Comparison of ENCODE assay signal across 22 cellular contexts in the genomic region with DNA sequence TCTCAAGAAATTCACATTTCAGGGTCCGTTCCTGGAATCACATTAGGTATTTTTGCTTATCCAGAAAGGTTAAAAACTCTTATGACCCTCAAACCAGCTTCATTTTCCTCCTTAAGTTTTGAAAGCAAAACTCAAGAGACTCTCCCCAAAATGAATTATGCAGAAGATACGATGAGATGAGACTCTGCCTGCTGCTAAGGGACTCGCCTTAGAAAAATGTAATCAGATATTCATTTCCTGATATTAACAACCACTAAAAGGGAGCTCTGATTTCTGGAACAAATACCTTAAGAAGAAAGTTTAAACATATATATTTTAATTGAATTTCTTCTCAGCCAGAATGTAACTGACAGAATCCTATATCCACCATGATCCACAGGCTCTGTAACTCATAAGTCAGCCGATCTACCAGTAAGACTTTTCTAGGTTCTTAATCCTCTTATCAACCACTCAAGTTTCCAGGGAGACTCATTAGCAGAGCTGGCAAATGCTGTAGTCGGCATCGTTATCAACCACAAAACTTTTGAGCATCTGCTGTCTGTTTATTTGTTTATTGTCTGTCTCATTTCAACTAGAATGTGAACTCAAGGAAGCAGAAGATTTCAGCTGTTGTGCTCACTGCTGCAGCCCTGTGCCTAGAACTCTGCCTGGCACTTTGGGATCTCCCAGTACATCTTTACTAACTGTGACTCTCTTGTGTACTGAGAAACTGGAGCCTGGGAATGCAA.
DNase-seq lines count a peak whose midpoint lies in the region; ATAC-seq and TF ChIP-seq lines count a peak whose summit lies in the region.
"Had no signal": no experiment of that assay in that cellular context is flagged by ENCODE, and none has a peak within 500 bp of the region (broad histone marks: within the 10 kb centered on the region; RNA-seq: fewer than 3 reads in every experiment).

No MANE protein-coding gene starts in this region.

- H3K4me2 ChIP-seq in neural progenitor cell = no peak overlapping the region
- H3K4me2 ChIP-seq in MM.1S (ENCODE audit: low read depth, low read length) = no peak overlapping the region

- H2AFZ ChIP-seq in neural progenitor cell (replicated peaks) (no peak overlapping the region), MM.1S (ENCODE audit: low read length) (no peak overlapping the region)

- H3K4me3 ChIP-seq in choroid plexus epithelial cell (ENCODE audit: low read depth, low read length) = no peak overlapping the region
- H3K4me3 ChIP-seq in neural progenitor cell = no peak overlapping the region
- no peak overlapping the region for H3K4me3 ChIP-seq in MM.1S (ENCODE audit: low read length)
- H3K4me3 ChIP-seq in gastroesophageal sphincter = no peak overlapping the region
- H3K4me3 ChIP-seq: breast epithelium, esophagus muscularis mucosa, heart right ventricle, K562, testis had no signal

- TF ChIP-seq CTCF in choroid plexus epithelial cell (conservative IDR thresholded peaks at IDR 0.05; ENCODE audit: low read depth, low read length) (no peak), neural progenitor cell (IDR thresholded peaks at IDR 0.05) (no peak), MM.1S (IDR thresholded peaks at IDR 0.05; ENCODE audit: low read length) (no peak), gastroesophageal sphincter (IDR thresholded peaks at IDR 0.05) (no peak), nephron progenitor cell (IDR thresholded peaks at IDR 0.05) (no peak)

- H3K79me2 ChIP-seq in neural progenitor cell (ENCODE audit: low read depth) = no peaks in the 10 kb centered on the region
- no peaks in the 10 kb centered on the region for H3K79me2 ChIP-seq in MM.1S (ENCODE audit: low read length)

- H3K9me3 Mint-ChIP-seq in neural progenitor cell (no peaks in the 10 kb centered on the region), nephron progenitor cell (no peaks in the 10 kb centered on the region)
- H3K9me3 Mint-ChIP-seq: activated naive CD4-positive, alpha-beta T cell treated with anti-CD3 and anti-CD28 coated beads, Interleukin-2, amount 50 U/mL, for 24 hours; natural killer cell; T-helper 2 cell treated with Interferon-gamma antibody and Interleukin-4, amounts not matched to agents 5 μg/mL and 100 μg/mL, for 36 hours had no signal

- H3F3A ChIP-seq in neural progenitor cell (ENCODE audit: low read depth) (no peaks in the 10 kb centered on the region), MM.1S (ENCODE audit: insufficient read depth, low read length) (no peaks in the 10 kb centered on the region)

- H3K36me3 Mint-ChIP-seq in neural progenitor cell (peaks cover 5% of the 10 kb centered on the region), nephron progenitor cell (ENCODE audit: low read depth) (peaks cover 14% of the 10 kb centered on the region)
- H3K36me3 Mint-ChIP-seq: activated naive CD4-positive, alpha-beta T cell treated with anti-CD3 and anti-CD28 coated beads, Interleukin-2, amount 50 U/mL, for 24 hours; natural killer cell had no signal

- no peaks in the 10 kb centered on the region for H3K9me3 ChIP-seq in neural progenitor cell (ENCODE audit: low read depth)
- H3K9me3 ChIP-seq in MM.1S (replicated peaks; ENCODE audit: insufficient read depth, low read length) = no peaks in the 10 kb centered on the region
- no peaks in the 10 kb centered on the region for H3K9me3 ChIP-seq in gastroesophageal sphincter
- H3K9me3 ChIP-seq: breast epithelium, esophagus muscularis mucosa, heart right ventricle, testis had no signal

- H3K36me3 ChIP-seq in neural progenitor cell = no peaks in the 10 kb centered on the region
- H3K36me3 ChIP-seq in MM.1S (replicated peaks; ENCODE audit: insufficient read depth, low read length) = no peaks in the 10 kb centered on the region
- no peaks in the 10 kb centered on the region for H3K36me3 ChIP-seq in gastroesophageal sphincter
- H3K36me3 ChIP-seq: breast epithelium, esophagus muscularis mucosa had no signal

- H3K4me1 Mint-ChIP-seq in neural progenitor cell = peaks cover 30% of the 10 kb centered on the region
- H3K4me1 Mint-ChIP-seq in nephron progenitor cell = peaks cover 30% of the 10 kb centered on the region
- H3K4me1 Mint-ChIP-seq: activated naive CD4-positive, alpha-beta T cell treated with anti-CD3 and anti-CD28 coated beads, Interleukin-2, amount 50 U/mL, for 24 hours; natural killer cell had no signal

- 74 to 89% methylated on average over 5 to 6 of the region's 6 CpGs for WGBS in gastroesophageal sphincter (ENCODE audit: low coverage in 1 of 2), 2 donors

- H3K27me3 ChIP-seq in neural progenitor cell (no peaks in the 10 kb centered on the region), MM.1S (replicated peaks; ENCODE audit: insufficient read depth, low read length) (no peaks in the 10 kb centered on the region), gastroesophageal sphincter (no peaks in the 10 kb centered on the region)
- H3K27me3 ChIP-seq: breast epithelium, esophagus muscularis mucosa, heart right ventricle, testis had no signal

- peaks cover 3% of the 10 kb centered on the region for H3K27me3 Mint-ChIP-seq in neural progenitor cell (ENCODE audit: insufficient read depth, low read depth)
- H3K27me3 Mint-ChIP-seq in nephron progenitor cell (ENCODE audit: low read depth, poor library complexity) = peaks cover 6% of the 10 kb centered on the region
- H3K27me3 Mint-ChIP-seq: activated naive CD4-positive, alpha-beta T cell treated with anti-CD3 and anti-CD28 coated beads, Interleukin-2, amount 50 U/mL, for 24 hours had no signal

- ATAC-seq in gastroesophageal sphincter = no peak
- ATAC-seq: heart right ventricle, K562, natural killer cell had no signal

- H3K9ac ChIP-seq in neural progenitor cell (no peak overlapping the region), MM.1S (ENCODE audit: low read length) (no peak overlapping the region)

- H4K20me1 ChIP-seq in neural progenitor cell (ENCODE audit: low read depth) (no peaks in the 10 kb centered on the region), MM.1S (ENCODE audit: insufficient read depth, low read length) (no peaks in the 10 kb centered on the region)

- DNase-seq in EH (ENCODE audit: low read depth) (peak; percentile 83), NCI-H82 (lab: John Stamatoyannopoulos, UW) (peak; percentile 49), choroid plexus epithelial cell (ENCODE audit: low read depth) (peak; percentile 64), neural progenitor cell (ENCODE audit: low spot score) (peak; percentile 16), MM.1S (no peak), nephron progenitor cell (no peak)
- DNase-seq in stimulated activated CD4-positive, alpha-beta T cell treated with anti-CD3 and anti-CD28 coated beads, Interleukin-15, amount 100 ng/mL, for 24 hours = no peak
- DNase-seq: activated T-cell treated with anti-CD3 and anti-CD28 coated beads, Interleukin-2, amount 50 U/mL, for 48 hours; C1 segment of cervical spinal cord; heart right ventricle; mammary epithelial cell; natural killer cell; NCI-H2029 treated with DMSO at 0.1 percent for 48 hours; NCI-H510A; SHP77 treated with DMSO at 0.1 percent for 48 hours; testis had no signal

- no peak for TF ChIP-seq POLR2A in gastroesophageal sphincter (IDR thresholded peaks at IDR 0.05)

- no peak overlapping the region for H3K4me3 Mint-ChIP-seq in neural progenitor cell
- H3K4me3 Mint-ChIP-seq in nephron progenitor cell = no peak overlapping the region
- H3K4me3 Mint-ChIP-seq: activated naive CD4-positive, alpha-beta T cell treated with anti-CD3 and anti-CD28 coated beads, Interleukin-2, amount 50 U/mL, for 24 hours; natural killer cell; T-helper 2 cell treated with Interferon-gamma antibody and Interleukin-4, amounts not matched to agents 5 μg/mL and 100 μg/mL, for 36 hours had no signal

- H3K27ac ChIP-seq in neural progenitor cell (no peak overlapping the region), MM.1S (ENCODE audit: low read length) (no peak overlapping the region), gastroesophageal sphincter (no peak overlapping the region)
- H3K27ac ChIP-seq: breast epithelium, esophagus muscularis mucosa, testis had no signal

- H3K4me1 ChIP-seq in neural progenitor cell (peaks cover 21% of the 10 kb centered on the region), MM.1S (ENCODE audit: low read length) (no peaks in the 10 kb centered on the region), gastroesophageal sphincter (no peaks in the 10 kb centered on the region)
- H3K4me1 ChIP-seq: breast epithelium, testis had no signal

- H3K9me2 ChIP-seq in MM.1S (replicated peaks; ENCODE audit: insufficient read depth, low read length) = no peaks in the 10 kb centered on the region

- H3K27ac Mint-ChIP-seq in neural progenitor cell (no peak overlapping the region), nephron progenitor cell (no peak overlapping the region)
- H3K27ac Mint-ChIP-seq: activated naive CD4-positive, alpha-beta T cell treated with anti-CD3 and anti-CD28 coated beads, Interleukin-2, amount 50 U/mL, for 24 hours; natural killer cell; T-helper 2 cell treated with Interferon-gamma antibody and Interleukin-4, amounts not matched to agents 5 μg/mL and 100 μg/mL, for 36 hours had no signal

- no peak for TF ChIP-seq EP300 in gastroesophageal sphincter (IDR thresholded peaks at IDR 0.05)

Comparison
In these comparisons a context has a peak if more than half of its experiments do, and no peak if none do; other contexts are left out.
1. DNase-seq: peak in EH (single experiment), NCI-H82 (single experiment), choroid plexus epithelial cell (single experiment) and neural progenitor cell (single experiment); none in MM.1S (single experiment), stimulated activated CD4-positive, alpha-beta T cell treated with anti-CD3 and anti-CD28 coated beads, Interleukin-15, amount 100 ng/mL, for 24 hours (single experiment) and nephron progenitor cell (single experiment).